Comparison of ENCODE assay signal across 8 cellular contexts in the genomic region with DNA sequence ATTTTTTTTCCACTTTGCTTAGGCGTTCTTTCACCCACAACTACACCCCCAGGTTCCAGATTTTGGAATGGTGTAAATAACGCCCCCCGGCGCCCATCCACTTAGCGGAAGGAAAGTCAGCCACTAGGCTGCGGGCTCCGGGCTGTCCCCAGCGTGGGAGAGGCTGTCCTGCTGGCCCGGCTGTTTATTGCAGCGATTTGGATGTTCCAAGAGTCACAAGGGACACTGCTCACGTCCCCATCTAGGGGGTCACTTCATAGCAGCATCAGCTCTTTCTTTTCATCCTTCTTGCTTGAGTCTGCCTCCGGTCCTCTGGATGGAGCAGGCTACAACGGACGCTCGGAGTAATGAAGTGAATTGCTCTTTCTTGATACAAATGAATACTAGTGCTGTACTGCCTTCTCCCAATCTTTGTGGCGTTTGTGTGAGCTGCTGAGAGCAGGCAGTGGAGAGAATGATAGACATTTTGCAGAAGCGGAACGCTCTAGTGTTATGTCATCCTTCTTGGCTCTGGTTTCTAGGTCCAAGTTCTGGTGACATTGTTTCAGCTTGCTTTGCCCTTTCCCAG. TPM values are rescaled to one million over a fixed set of nuclear protein-coding genes. Genes with fewer than 3 reads are reported as not detected.
DNase-seq lines count a peak whose midpoint lies in the region; ATAC-seq, FAIRE-seq and TF ChIP-seq lines count a peak whose summit lies in the region.

No MANE protein-coding gene starts in this region.

- peaks cover 9% of the 10 kb centered on the region for H3K4me1 ChIP-seq in astrocyte (ENCODE audit: insufficient read depth, low read length)

- peak overlapping the region; percentile 94 for H2AFZ ChIP-seq in astrocyte (ENCODE audit: low read depth, low read length)

- no peaks in the 10 kb centered on the region for H4K20me1 ChIP-seq in astrocyte (ENCODE audit: insufficient read depth, low read length)

- BruUV-seq in Calu3 (replicated peaks; lab: Mats Ljungman, UMichigan): no TSS peak

- peak overlapping the region; percentile 76 for H3K4me3 ChIP-seq in astrocyte (ENCODE audit: insufficient read depth, low read depth, low read length)
- peak overlapping the region; percentile 63 for H3K4me3 ChIP-seq in retinal pigment epithelial cell (ENCODE audit: low read length)

- H3K79me2 ChIP-seq in astrocyte (ENCODE audit: insufficient read depth, low read length): no peaks in the 10 kb centered on the region

- peak; percentile 46 for TF ChIP-seq CTCF in Calu3 (IDR thresholded peaks at IDR 0.05; ENCODE audit: unreplicated experiment)
- TF ChIP-seq CTCF in astrocyte (IDR thresholded peaks at IDR 0.05; ENCODE audit: insufficient read depth, low read depth, low read length): peak; percentile 32
- peak; percentile 44 for TF ChIP-seq CTCF in retinal pigment epithelial cell (conservative IDR thresholded peaks at IDR 0.05; ENCODE audit: low read depth, low read length)

- DNase-seq in Calu3 (peak; percentile 71), RPMI8226 (peak; percentile 85), astrocyte (ENCODE audit: low read depth) (peak; percentile 3), hepatic stellate cell (ENCODE audit: low spot score) (peak; percentile 60), retinal pigment epithelial cell (ENCODE audit: low read depth) (no peak)

- H3K4me3 Mint-ChIP-seq in Calu3 (ENCODE audit: low read depth, unreplicated experiment) (peak overlapping the region; percentile 86), astrocyte (ENCODE audit: unreplicated experiment) (peak overlapping the region; percentile 88)

- H3K4me1 Mint-ChIP-seq in Calu3 (ENCODE audit: low read depth, unreplicated experiment) (peaks cover 20% of the 10 kb centered on the region), astrocyte (ENCODE audit: low read depth, unreplicated experiment) (peaks cover 4% of the 10 kb centered on the region)

- H3K27ac ChIP-seq in astrocyte (ENCODE audit: low read depth, low read length): no peak overlapping the region

- no peaks in the 10 kb centered on the region for H3K36me3 ChIP-seq in astrocyte (ENCODE audit: insufficient read depth, low read length)

- no peak for FAIRE-seq in astrocyte (lab: Jason Lieb, UNC)

- H3K4me2 ChIP-seq in astrocyte (ENCODE audit: low read length): peak overlapping the region; percentile 93

- H3K27me3 Mint-ChIP-seq in Calu3 (ENCODE audit: unreplicated experiment) (peaks cover 31% of the 10 kb centered on the region), astrocyte (ENCODE audit: low read depth, unreplicated experiment) (peaks cover 15% of the 10 kb centered on the region)

- peaks cover under 1% of the 10 kb centered on the region for H3K27me3 ChIP-seq in astrocyte (ENCODE audit: insufficient read depth, low read length)

- no peaks in the 10 kb centered on the region for H3K9me3 ChIP-seq in astrocyte (ENCODE audit: insufficient read depth, low read depth, low read length)

- H3K9me3 Mint-ChIP-seq in Calu3 (ENCODE audit: low read depth, unreplicated experiment) (no peaks in the 10 kb centered on the region), astrocyte (ENCODE audit: unreplicated experiment) (peaks cover 7% of the 10 kb centered on the region)

- peaks cover 22% of the 10 kb centered on the region for H3K36me3 Mint-ChIP-seq in Calu3 (ENCODE audit: insufficient read depth, unreplicated experiment)
- H3K36me3 Mint-ChIP-seq in astrocyte (ENCODE audit: low read depth, unreplicated experiment): no peaks in the 10 kb centered on the region

- intact Hi-C loops in Calu3 (cut with micrococcal nuclease; ENCODE audit: unreplicated experiment): loop anchor here (2.0 to 10.0 kb wide), 2 partner anchors 53 to 123 kb away; no protein-coding TSS in a partner anchor

- CTCF ChIA-PET in Calu3 (lab: Charles Lee): interaction anchor here (0.7 to 2.2 kb wide), 3 partner anchors 22 to 54 kb away, joined by 3 to 20 read pairs (median 3); partner anchors contain the start of genes PAIP2B and ZNF638

- H3K27ac Mint-ChIP-seq in Calu3 (ENCODE audit: unreplicated experiment): peak overlapping the region; percentile 68
- H3K27ac Mint-ChIP-seq in astrocyte (ENCODE audit: unreplicated experiment): peak overlapping the region; percentile 20

- ATAC-seq in HG02798 (IDR thresholded peaks at IDR 0.05; ENCODE audit: poor library complexity, unreplicated experiment): peak; percentile 27
- ATAC-seq in HG03520 (IDR thresholded peaks at IDR 0.05; ENCODE audit: unreplicated experiment): no peak
- no peak for ATAC-seq in GM18907 (IDR thresholded peaks at IDR 0.05; ENCODE audit: unreplicated experiment)

- H3K9ac ChIP-seq in astrocyte (ENCODE audit: low read length): peak overlapping the region; percentile 72

RNA-seq across cellular contexts. Expression of gene PAIP2B, which starts 50.7 kb away (rescaled TPM):
- total RNA-seq in Calu3 (2022) (3.6 and 4.0 TPM in 2 replicates), astrocyte (1.7 TPM in 2 replicates)

RNA-seq across cellular contexts. Expression of gene ZNF638, which starts 54.0 kb away (rescaled TPM):
- total RNA-seq in Calu3 (2022) (127 and 132 TPM in 2 replicates), astrocyte (87.1 and 91.7 TPM in 2 replicates)
